ENCODE assay signal across 25 cellular contexts in the genomic region with DNA sequence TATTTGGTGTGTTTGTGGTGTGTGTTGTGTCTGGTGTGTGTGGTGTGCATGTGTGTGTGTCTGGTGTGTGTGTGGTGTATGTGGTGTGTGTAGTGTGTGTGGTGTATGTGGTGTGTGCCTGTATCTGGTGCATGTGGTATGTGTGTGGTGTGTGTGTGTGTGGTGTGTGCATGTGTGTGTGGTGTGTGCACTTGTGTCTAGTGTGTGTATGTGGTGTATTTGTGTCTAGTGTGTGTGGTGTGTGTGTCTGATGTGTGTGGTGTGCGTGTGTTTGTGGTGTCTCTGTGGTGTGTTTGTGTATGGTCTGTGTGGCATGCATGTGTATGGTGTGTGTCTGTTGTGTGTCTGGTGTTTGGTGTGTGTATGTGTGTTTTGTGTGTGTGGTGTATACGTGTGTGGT.
"Had no signal": no experiment of that assay in that cellular context is flagged by ENCODE, and none has a peak within 500 bp of the region (broad histone marks: within the 10 kb centered on the region; RNA-seq: fewer than 3 reads in every experiment).

No MANE protein-coding gene starts in this region.

- ATAC-seq: stimulated activated effector memory CD8-positive, alpha-beta T cell treated with anti-CD3 and anti-CD28 coated beads, Interleukin-12 subunit alpha, Interleukin-12 subunit beta, amount 100 ng/mL, for 72 hours had no signal

- H3K4me3 Mint-ChIP-seq: mesothelial cell of epicardium; naive B cell; natural killer cell; nephron progenitor cell; neural progenitor cell; stimulated activated effector memory CD8-positive, alpha-beta T cell treated with anti-CD3 and anti-CD28 coated beads, Interleukin-12 subunit alpha, Interleukin-12 subunit beta, amount 100 ng/mL, for 72 hours; stimulated activated naive CD8-positive, alpha-beta T cell treated with anti-CD3 and anti-CD28 coated beads, Interleukin-15, Interleukin-2, amounts not matched to agents 100 ng/mL and 50 ng/mL, for 24 hours; type B pancreatic cell had no signal

- H3K36me3 Mint-ChIP-seq: natural killer cell; neural progenitor cell; stimulated activated effector memory CD8-positive, alpha-beta T cell treated with anti-CD3 and anti-CD28 coated beads, Interleukin-12 subunit alpha, Interleukin-12 subunit beta, amount 100 ng/mL, for 72 hours; type B pancreatic cell had no signal

- H3K4me3 ChIP-seq: hepatocyte, left ventricle myocardium inferior, lung, neural progenitor cell, ovary, right atrium auricular region, sigmoid colon, spleen, suprapubic skin, thoracic aorta, tibial artery, vagina had no signal

- H3K9me3 Mint-ChIP-seq: natural killer cell had no signal

- H3K27me3 Mint-ChIP-seq: progenitor cell of endocrine pancreas; stimulated activated naive CD8-positive, alpha-beta T cell treated with anti-CD3 and anti-CD28 coated beads, Interleukin-15, Interleukin-2, amounts not matched to agents 100 ng/mL and 50 ng/mL, for 24 hours; type B pancreatic cell had no signal

- H3K4me2 ChIP-seq: hepatocyte, neural progenitor cell had no signal

- H2AFZ ChIP-seq: hepatocyte, neural progenitor cell had no signal

- H3K27me3 ChIP-seq: hepatocyte, neural progenitor cell, ovary, right atrium auricular region, suprapubic skin, vagina had no signal

- H3K27ac ChIP-seq: hepatocyte, left ventricle myocardium inferior, neural progenitor cell, ovary, right atrium auricular region, sigmoid colon, spleen, suprapubic skin, thoracic aorta, tibial artery, vagina had no signal

- H3K36me3 ChIP-seq: left ventricle myocardium inferior, neural progenitor cell, ovary, right atrium auricular region, sigmoid colon, spleen, suprapubic skin, thoracic aorta, tibial artery, vagina had no signal

- H3K4me1 ChIP-seq: neural progenitor cell, right atrium auricular region, sigmoid colon, spleen, suprapubic skin, tibial artery, vagina had no signal

- H3K27ac Mint-ChIP-seq: mesothelial cell of epicardium; naive B cell; natural killer cell; nephron progenitor cell; neural progenitor cell; progenitor cell of endocrine pancreas; stimulated activated effector memory CD8-positive, alpha-beta T cell treated with anti-CD3 and anti-CD28 coated beads, Interleukin-12 subunit alpha, Interleukin-12 subunit beta, amount 100 ng/mL, for 72 hours; stimulated activated naive CD8-positive, alpha-beta T cell treated with anti-CD3 and anti-CD28 coated beads, Interleukin-15, Interleukin-2, amounts not matched to agents 100 ng/mL and 50 ng/mL, for 24 hours; type B pancreatic cell had no signal

- H3K9ac ChIP-seq: neural progenitor cell had no signal

- H3K9me3 ChIP-seq: ovary had no signal

- FAIRE-seq: small intestine had no signal

- H3K79me2 ChIP-seq: hepatocyte had no signal

- DNase-seq: islet precursor cell; left ventricle myocardium inferior; mesendoderm; naive B cell; natural killer cell; nephron progenitor cell; ovary; sigmoid colon; small intestine; spleen; stimulated activated CD4-positive, alpha-beta T cell treated with anti-CD3 and anti-CD28 coated beads, Interleukin-4, amount 100 ng/mL, for 24 hours; stimulated activated naive CD4-positive, alpha-beta T cell; tibial artery had no signal

- H3K4me1 Mint-ChIP-seq: mesothelial cell of epicardium; naive B cell; natural killer cell; stimulated activated effector memory CD8-positive, alpha-beta T cell treated with anti-CD3 and anti-CD28 coated beads, Interleukin-12 subunit alpha, Interleukin-12 subunit beta, amount 100 ng/mL, for 72 hours had no signal
